Comparison of ENCODE assay signal across 14 cellular contexts in genomic region chr5:72133212-72133990, GRCh38. TPM values are rescaled to one million over a fixed set of nuclear protein-coding genes. Genes with fewer than 3 reads are reported as not detected.
DNase-seq lines count a peak whose midpoint lies in the region; TF ChIP-seq lines count a peak whose summit lies in the region.
"Had no signal": no experiment of that assay in that cellular context is flagged by ENCODE, and none has a peak within 500 bp of the region (broad histone marks: within the 10 kb centered on the region; RNA-seq: fewer than 3 reads in every experiment).

No MANE protein-coding gene starts in this region.

- no peak overlapping the region for H3K27ac ChIP-seq in effector memory CD4-positive, alpha-beta T cell (ENCODE audit: insufficient read depth, low read length, poor library complexity, severe bottlenecking)
- no peak overlapping the region for H3K27ac ChIP-seq in colonic mucosa
- H3K27ac ChIP-seq: SK-N-MC had no signal

- H3K9me3 ChIP-seq in effector memory CD4-positive, alpha-beta T cell (ENCODE audit: control insufficient read depth, low read length): no peaks in the 10 kb centered on the region
- no peaks in the 10 kb centered on the region for H3K9me3 ChIP-seq in colonic mucosa
- H3K9me3 ChIP-seq: BE2C had no signal

- peaks cover 5% of the 10 kb centered on the region for H3K36me3 Mint-ChIP-seq in neural crest cell (ENCODE audit: low read depth)
- H3K36me3 Mint-ChIP-seq: WTC11 had no signal

- peak overlapping the region; percentile 23 for H3K27ac Mint-ChIP-seq in neural crest cell (ENCODE audit: unreplicated experiment)

- H3K4me1 Mint-ChIP-seq in neural crest cell: peaks cover 54% of the 10 kb centered on the region

- no peaks in the 10 kb centered on the region for H3K4me1 ChIP-seq in effector memory CD4-positive, alpha-beta T cell (ENCODE audit: control insufficient read depth, insufficient read depth, low read length, poor library complexity, severe bottlenecking)
- H3K4me1 ChIP-seq in colonic mucosa: no peaks in the 10 kb centered on the region

- H3K4me3 ChIP-seq in effector memory CD4-positive, alpha-beta T cell (ENCODE audit: insufficient read depth, low read depth, low read length, poor library complexity, severe bottlenecking): no peak overlapping the region
- H3K4me3 ChIP-seq in colonic mucosa: no peak overlapping the region
- H3K4me3 ChIP-seq: SK-N-MC had no signal

- no peak for TF ChIP-seq CTCF in neural crest cell (conservative IDR thresholded peaks at IDR 0.05)
- TF ChIP-seq CTCF in colonic mucosa (IDR thresholded peaks at IDR 0.05): no peak

- no peaks in the 10 kb centered on the region for H3K9me3 Mint-ChIP-seq in neural crest cell
- H3K9me3 Mint-ChIP-seq: WTC11 had no signal

- no peaks in the 10 kb centered on the region for H3K36me3 ChIP-seq in effector memory CD4-positive, alpha-beta T cell (ENCODE audit: control insufficient read depth, insufficient read depth, low read length)
- no peaks in the 10 kb centered on the region for H3K36me3 ChIP-seq in colonic mucosa

- H3K9ac ChIP-seq in colonic mucosa (ENCODE audit: low read depth in 2 of 2, low read length in 2 of 2): no peak overlapping the region

- H3K27me3 Mint-ChIP-seq in neural crest cell (ENCODE audit: low read depth): no peaks in the 10 kb centered on the region

- intact Hi-C loops in colonic mucosa (cut with DNase I): loop anchor here (5.0 kb wide), 1 partner anchor 179 kb away; no protein-coding TSS in a partner anchor

- peak; percentile 12 for DNase-seq in AG08395 (ENCODE audit: low spot score)
- DNase-seq in NCI-H226: peak; percentile 39
- peak; percentile 77 for DNase-seq in dermis blood vessel endothelial cell
- DNase-seq in neural crest cell (ENCODE audit: low read depth, low spot score): no peak
- DNase-seq in NCI-H2227 treated with DMSO at 0.1 percent for 48 hours (lab: John Stamatoyannopoulos, UW): no peak
- DNase-seq in effector memory CD4-positive, alpha-beta T cell: no peak
- DNase-seq in colonic mucosa: no peak
- DNase-seq in activated naive CD4-positive, alpha-beta T cell treated with anti-CD3 and anti-CD28 coated beads, Interleukin-2, amount 50 U/mL, for 16 hours: no peak
- DNase-seq: activated CD8-positive, alpha-beta memory T cell treated with anti-CD3 and anti-CD28 coated beads, Interleukin-2, amount 50 U/mL, for 48 hours; BE2C; NCI-H1417 treated with DMSO at 0.1 percent for 48 hours; NCI-H774 had no signal

- H3K27me3 ChIP-seq in effector memory CD4-positive, alpha-beta T cell (replicated peaks; ENCODE audit: control insufficient read depth, insufficient read depth, low read length, poor library complexity, severe bottlenecking): peaks cover 4% of the 10 kb centered on the region
- no peaks in the 10 kb centered on the region for H3K27me3 ChIP-seq in colonic mucosa
- H3K27me3 ChIP-seq: BE2C had no signal

- H3K4me3 Mint-ChIP-seq in neural crest cell: no peak overlapping the region
- H3K4me3 Mint-ChIP-seq: WTC11 had no signal

RNA-seq across cellular contexts. Expression of gene MAP1B, which starts 26.1 kb away (rescaled TPM):
- 134 and 182 TPM in 2 replicates for total RNA-seq in dermis blood vessel endothelial cell
- total RNA-seq in neural crest cell: 256 and 266 TPM in 2 replicates
- 10 to 100 TPM in 1 of 2 donors, 1 to 10 TPM in 1; 6.1 to 16.2 TPM for total RNA-seq in colonic mucosa

Comparison
In these comparisons a context has a peak if more than half of its experiments do, and no peak if none do; other contexts are left out.
1. DNase-seq: peak in AG08395 (single experiment), NCI-H226 (single experiment) and dermis blood vessel endothelial cell (single experiment); none in neural crest cell (single experiment), NCI-H2227 treated with DMSO at 0.1 percent for 48 hours (single experiment), effector memory CD4-positive, alpha-beta T cell (0 of 3), colonic mucosa (single experiment) and activated naive CD4-positive, alpha-beta T cell treated with anti-CD3 and anti-CD28 coated beads, Interleukin-2, amount 50 U/mL, for 16 hours (single experiment).